ENCODE assay signal across 15 cellular contexts in the genomic region with DNA sequence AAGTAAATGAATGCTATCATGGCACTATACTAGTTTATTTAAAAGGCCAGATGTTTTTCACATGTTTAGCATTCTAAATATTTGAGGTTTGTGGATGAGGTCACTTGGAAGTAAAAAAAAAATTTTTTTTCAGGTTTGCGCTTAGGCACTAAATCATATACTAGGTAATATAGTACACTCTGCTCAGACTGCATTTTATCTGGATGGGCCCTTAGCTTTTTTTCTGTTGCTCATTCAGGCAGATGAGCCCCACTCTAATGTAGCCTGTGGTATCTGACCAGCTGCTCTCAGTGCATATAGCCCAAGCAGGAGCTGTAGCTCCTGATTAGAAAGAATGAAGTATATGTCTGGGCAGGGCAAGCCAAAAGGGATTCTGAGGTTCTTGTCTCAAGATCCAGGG.
DNase-seq lines count a peak whose midpoint lies in the region; ATAC-seq and TF ChIP-seq lines count a peak whose summit lies in the region.
"Had no signal": no experiment of that assay in that cellular context is flagged by ENCODE, and none has a peak within 500 bp of the region (broad histone marks: within the 10 kb centered on the region; RNA-seq: fewer than 3 reads in every experiment).

No MANE protein-coding gene starts in this region.

- no peak for TF ChIP-seq CTCF in fibroblast of mammary gland (conservative IDR thresholded peaks at IDR 0.05; ENCODE audit: control insufficient read depth, insufficient read depth, low read depth, low read length)
- no peak for TF ChIP-seq CTCF in smooth muscle cell (IDR thresholded peaks at IDR 0.05; ENCODE audit: borderline replicate concordance, insufficient read depth, poor library complexity, severe bottlenecking)
- TF ChIP-seq CTCF in neural progenitor cell (IDR thresholded peaks at IDR 0.05): no peak
- TF ChIP-seq CTCF in CD8-positive, alpha-beta T cell (IDR thresholded peaks at IDR 0.05): no peak

- no peak overlapping the region for H3K4me3 ChIP-seq in fibroblast of mammary gland (ENCODE audit: control insufficient read depth, low read depth, low read length)
- no peak overlapping the region for H3K4me3 ChIP-seq in smooth muscle cell
- H3K4me3 ChIP-seq in neural progenitor cell: no peak overlapping the region
- H3K4me3 ChIP-seq in CD8-positive, alpha-beta T cell (ENCODE audit: low read depth, low read length): no peak overlapping the region
- H3K4me3 ChIP-seq: BLaER1 treated with 17β-estradiol and CSF1 and Interleukin-3, amounts not matched to agents 10 nM and 100 nM had no signal

- H3K4me2 ChIP-seq in smooth muscle cell: no peak overlapping the region
- H3K4me2 ChIP-seq in neural progenitor cell: no peak overlapping the region
- H3K4me2 ChIP-seq: BLaER1 treated with 17β-estradiol and CSF1 and Interleukin-3, amounts not matched to agents 10 nM and 100 nM had no signal

- H3K36me3 ChIP-seq in smooth muscle cell (ENCODE audit: low read depth) (no peaks in the 10 kb centered on the region), neural progenitor cell (no peaks in the 10 kb centered on the region)
- H3K36me3 ChIP-seq in CD8-positive, alpha-beta T cell (ENCODE audit: insufficient read depth, low read length): no peaks in the 10 kb centered on the region

- H3K36me3 Mint-ChIP-seq in neural progenitor cell: peaks cover 4% of the 10 kb centered on the region
- H3K36me3 Mint-ChIP-seq in CD8-positive, alpha-beta T cell: no peaks in the 10 kb centered on the region
- H3K36me3 Mint-ChIP-seq: CD4-positive, CD25-positive, alpha-beta regulatory T cell had no signal

- H3K9ac ChIP-seq in smooth muscle cell (ENCODE audit: low read depth) (no peak overlapping the region), neural progenitor cell (no peak overlapping the region)
- H3K9ac ChIP-seq: BLaER1 treated with 17β-estradiol and CSF1 and Interleukin-3, amounts not matched to agents 10 nM and 100 nM had no signal

- H3K9me3 ChIP-seq in smooth muscle cell (replicated peaks; ENCODE audit: low read depth) (no peaks in the 10 kb centered on the region), neural progenitor cell (ENCODE audit: low read depth) (no peaks in the 10 kb centered on the region)
- no peaks in the 10 kb centered on the region for H3K9me3 ChIP-seq in CD8-positive, alpha-beta T cell (ENCODE audit: low read length)

- peaks cover 22% of the 10 kb centered on the region for H3K4me1 Mint-ChIP-seq in neural progenitor cell
- peaks cover 6% of the 10 kb centered on the region for H3K4me1 Mint-ChIP-seq in CD8-positive, alpha-beta T cell (ENCODE audit: low read depth)
- H3K4me1 Mint-ChIP-seq: CD4-positive, CD25-positive, alpha-beta regulatory T cell had no signal

- no peaks in the 10 kb centered on the region for H3K79me2 ChIP-seq in smooth muscle cell (ENCODE audit: low read depth)
- no peaks in the 10 kb centered on the region for H3K79me2 ChIP-seq in neural progenitor cell (ENCODE audit: low read depth)

- no peaks in the 10 kb centered on the region for H3K27me3 Mint-ChIP-seq in neural progenitor cell (ENCODE audit: insufficient read depth, low read depth)
- peaks cover 5% of the 10 kb centered on the region for H3K27me3 Mint-ChIP-seq in CD8-positive, alpha-beta T cell (ENCODE audit: low read depth)

- H3K4me1 ChIP-seq in smooth muscle cell (ENCODE audit: low read depth): no peaks in the 10 kb centered on the region
- H3K4me1 ChIP-seq in neural progenitor cell: no peaks in the 10 kb centered on the region
- no peaks in the 10 kb centered on the region for H3K4me1 ChIP-seq in CD8-positive, alpha-beta T cell (ENCODE audit: insufficient read depth, low read length)

- intact Hi-C loops in CD8-positive, alpha-beta T cell (cut with DNase I, micrococcal nuclease): no loop called here

- H3F3A ChIP-seq in smooth muscle cell (ENCODE audit: low read depth) (peaks cover 5% of the 10 kb centered on the region), neural progenitor cell (ENCODE audit: low read depth) (no peaks in the 10 kb centered on the region)

- H2AFZ ChIP-seq in smooth muscle cell (ENCODE audit: low read depth) (no peak overlapping the region), neural progenitor cell (replicated peaks) (no peak overlapping the region)

- WGBS in smooth muscle cell (ENCODE audit: low lambda C conversion rate): 89% methylated on average over 1 of the region's 1 CpG

- H3K4me3 Mint-ChIP-seq in neural progenitor cell: no peak overlapping the region
- no peak overlapping the region for H3K4me3 Mint-ChIP-seq in CD8-positive, alpha-beta T cell
- H3K4me3 Mint-ChIP-seq: CD4-positive, CD25-positive, alpha-beta regulatory T cell had no signal

- H4K20me1 ChIP-seq in smooth muscle cell (ENCODE audit: low read depth): peaks cover 28% of the 10 kb centered on the region
- peaks cover 11% of the 10 kb centered on the region for H4K20me1 ChIP-seq in neural progenitor cell (ENCODE audit: low read depth)

- ATAC-seq in SK-N-SH treated with all-trans-retinoic acid at 6 μM for 48 hours: peak; percentile 27; the same call in 2 of the 3 replicates
- ATAC-seq in CD8-positive, alpha-beta T cell: no peak
- ATAC-seq: HCT116 had no signal

- no peak overlapping the region for H3K27ac Mint-ChIP-seq in neural progenitor cell
- H3K27ac Mint-ChIP-seq in CD8-positive, alpha-beta T cell: no peak overlapping the region
- H3K27ac Mint-ChIP-seq: CD4-positive, CD25-positive, alpha-beta regulatory T cell had no signal

- no peaks in the 10 kb centered on the region for H3K9me3 Mint-ChIP-seq in neural progenitor cell
- no peaks in the 10 kb centered on the region for H3K9me3 Mint-ChIP-seq in CD8-positive, alpha-beta T cell

- CTCF ChIA-PET in CD8-positive, alpha-beta T cell (lab: Charles Lee): interaction anchor here (1.1 kb wide), 1 partner anchor 10 kb away, joined by 4 read pairs; no protein-coding TSS in a partner anchor

- H3K27ac ChIP-seq in smooth muscle cell (ENCODE audit: low read depth) (peak overlapping the region; percentile 20), neural progenitor cell (no peak overlapping the region)
- H3K27ac ChIP-seq in CD8-positive, alpha-beta T cell (ENCODE audit: low read depth, low read length): no peak overlapping the region
- H3K27ac ChIP-seq: 22Rv1; BLaER1 treated with 17β-estradiol and CSF1 and Interleukin-3, amounts not matched to agents 10 nM and 100 nM had no signal

- H3K27me3 ChIP-seq in smooth muscle cell (ENCODE audit: low read depth) (no peaks in the 10 kb centered on the region), neural progenitor cell (no peaks in the 10 kb centered on the region)
- H3K27me3 ChIP-seq in CD8-positive, alpha-beta T cell (ENCODE audit: insufficient read depth, low read length): no peaks in the 10 kb centered on the region
- H3K27me3 ChIP-seq: BLaER1 treated with 17β-estradiol and CSF1 and Interleukin-3, amounts not matched to agents 10 nM and 100 nM had no signal

- peak; percentile 21 for DNase-seq in NCI-H2171 treated with DMSO at 0.1 percent for 48 hours (lab: John Stamatoyannopoulos, UW)
- DNase-seq in NCI-H2171 (lab: John Stamatoyannopoulos, UW): no peak
- peak; percentile 57 for DNase-seq in fibroblast of mammary gland (ENCODE audit: low read depth)
- DNase-seq in smooth muscle cell (lab: John Stamatoyannopoulos, UW; ENCODE audit: unreplicated experiment): no peak
- DNase-seq in neural progenitor cell (ENCODE audit: low spot score): no peak
- no peak for DNase-seq in NCI-H2227 treated with DMSO at 0.1 percent for 48 hours (lab: John Stamatoyannopoulos, UW)
- no peak for DNase-seq in CD8-positive, alpha-beta T cell
- DNase-seq: Calu3; CD4-positive, CD25-positive, alpha-beta regulatory T cell; DMS79; IMR-90 had no signal

- POLR2A ChIA-PET in CD8-positive, alpha-beta T cell (lab: Charles Lee): no interaction called here

TF ChIP-seq in SK-N-SH treated with all-trans-retinoic acid at 6 μM for 48 hours, 23 proteins besides CTCF, POLR2A, EP300 and RAD21 (continues in another document):
- TF ChIP-seq, protein P1, sequence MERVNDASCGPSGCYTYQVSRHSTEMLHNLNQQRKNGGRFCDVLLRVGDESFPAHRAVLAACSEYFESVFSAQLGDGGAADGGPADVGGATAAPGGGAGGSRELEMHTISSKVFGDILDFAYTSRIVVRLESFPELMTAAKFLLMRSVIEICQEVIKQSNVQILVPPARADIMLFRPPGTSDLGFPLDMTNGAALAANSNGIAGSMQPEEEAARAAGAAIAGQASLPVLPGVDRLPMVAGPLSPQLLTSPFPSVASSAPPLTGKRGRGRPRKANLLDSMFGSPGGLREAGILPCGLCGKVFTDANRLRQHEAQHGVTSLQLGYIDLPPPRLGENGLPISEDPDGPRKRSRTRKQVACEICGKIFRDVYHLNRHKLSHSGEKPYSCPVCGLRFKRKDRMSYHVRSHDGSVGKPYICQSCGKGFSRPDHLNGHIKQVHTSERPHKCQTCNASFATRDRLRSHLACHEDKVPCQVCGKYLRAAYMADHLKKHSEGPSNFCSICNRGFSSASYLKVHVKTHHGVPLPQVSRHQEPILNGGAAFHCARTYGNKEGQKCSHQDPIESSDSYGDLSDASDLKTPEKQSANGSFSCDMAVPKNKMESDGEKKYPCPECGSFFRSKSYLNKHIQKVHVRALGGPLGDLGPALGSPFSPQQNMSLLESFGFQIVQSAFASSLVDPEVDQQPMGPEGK (CRISPR knock-in tag; IDR thresholded peaks at IDR 0.05; ENCODE audit: borderline replicate concordance): no peak
- TF ChIP-seq ZNF70 (CRISPR knock-in tag; IDR thresholded peaks at IDR 0.05): no peak
- no peak for TF ChIP-seq CSDC2 (CRISPR knock-in tag; IDR thresholded peaks at IDR 0.05)
- no peak for TF ChIP-seq PPARA (CRISPR knock-in tag; IDR thresholded peaks at IDR 0.05; ENCODE audit: borderline replicate concordance)
- no peak for TF ChIP-seq TCF4 (CRISPR knock-in tag; IDR thresholded peaks at IDR 0.05; ENCODE audit: borderline replicate concordance)
- no peak for TF ChIP-seq ESRRG (CRISPR knock-in tag; IDR thresholded peaks at IDR 0.05)
- no peak for TF ChIP-seq ZNF8 (CRISPR knock-in tag; IDR thresholded peaks at IDR 0.05)
- TF ChIP-seq ZFP3 (CRISPR knock-in tag; IDR thresholded peaks at IDR 0.05): no peak
- no peak for TF ChIP-seq ISL1 (CRISPR knock-in tag; IDR thresholded peaks at IDR 0.05)

Comparison
In these comparisons a context has a peak if more than half of its experiments do, and no peak if none do; other contexts are left out.
1. DNase-seq: peak in NCI-H2171 treated with DMSO at 0.1 percent for 48 hours (single experiment) and fibroblast of mammary gland (single experiment); none in NCI-H2171 (single experiment), smooth muscle cell (single experiment), neural progenitor cell (single experiment), NCI-H2227 treated with DMSO at 0.1 percent for 48 hours (single experiment) and CD8-positive, alpha-beta T cell (0 of 7).